In the genomic region with DNA sequence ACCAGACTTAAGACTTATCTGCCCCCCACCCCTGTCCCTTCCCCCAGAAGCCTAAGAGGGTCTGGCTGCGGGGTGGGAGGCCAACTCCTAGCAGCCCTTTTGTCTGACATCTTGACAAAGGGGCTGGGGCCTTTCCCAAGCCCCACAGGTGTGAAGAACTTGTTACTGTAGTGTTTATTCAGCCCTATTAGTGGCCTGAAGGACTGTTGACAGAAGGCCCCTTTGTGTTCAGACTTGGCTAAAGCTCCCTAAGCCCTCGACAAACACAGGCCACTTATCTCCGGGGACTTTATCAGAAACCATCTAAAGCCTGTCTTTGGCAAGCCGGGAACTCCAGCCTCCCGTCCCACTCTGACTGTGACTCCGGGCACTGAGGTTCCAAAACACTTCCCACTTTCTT, we compare ENCODE assay signal across 13 cellular contexts.
A peak's percentile ranks its signal among the peaks of the same experiment; 100 is the strongest.
DNase-seq lines count a peak whose midpoint lies in the region; ATAC-seq and TF ChIP-seq lines count a peak whose summit lies in the region.
"Had no signal": no experiment of that assay in that cellular context is flagged by ENCODE, and none has a peak within 500 bp of the region (broad histone marks: within the 10 kb centered on the region; RNA-seq: fewer than 3 reads in every experiment).

No MANE protein-coding gene starts in this region.

- no peaks in the 10 kb centered on the region for H3K27me3 ChIP-seq in esophagus (ENCODE audit: control insufficient read depth in 1 of 2, insufficient read depth in 2 of 2, low read length in 2 of 2)

- peaks cover 8% of the 10 kb centered on the region for H3K36me3 Mint-ChIP-seq in glutamatergic neuron (ENCODE audit: unreplicated experiment)

- no peak overlapping the region for H3K4me3 ChIP-seq in esophagus (ENCODE audit: low read depth in 1 of 2, low read length in 2 of 2)

- no peak overlapping the region for H3K4me3 Mint-ChIP-seq in glutamatergic neuron (ENCODE audit: unreplicated experiment)

- WGBS in esophagus, 2 donors, result 66 to 70% methylated on average over 6 of the region's 6 CpGs

- DNase-seq in ELF-1 (ENCODE audit: low read depth, low spot score), result peak; percentile 79
- DNase-seq in NCI-H2196 treated with DMSO at 0.1 percent for 48 hours (lab: John Stamatoyannopoulos, UW; ENCODE audit: unreplicated experiment), result peak; percentile 6
- DNase-seq in sciatic nerve (ENCODE audit: low spot score), result no peak
- no peak for DNase-seq in glutamatergic neuron
- DNase-seq: activated CD4-positive, alpha-beta T cell treated with anti-CD3 and anti-CD28 coated beads, Interleukin-2, amount 50 U/mL, for 4 hours; cortex of kidney; left ventricle myocardium superior; MM.1S; NCI-H526 treated with DMSO at 0.1 percent for 48 hours had no signal

- no peaks in the 10 kb centered on the region for H3K36me3 ChIP-seq in esophagus (ENCODE audit: control insufficient read depth in 2 of 2, insufficient read depth in 2 of 2, low read length in 1 of 2)

- H3K4me1 ChIP-seq in esophagus (ENCODE audit: control insufficient read depth in 2 of 2, insufficient read depth in 2 of 2, low read length in 1 of 2), result peaks cover 2 to 7% of the 10 kb centered on the region in 2 donors

- peaks cover 2% of the 10 kb centered on the region for H3K27me3 Mint-ChIP-seq in glutamatergic neuron (ENCODE audit: unreplicated experiment)

- H3K4me1 Mint-ChIP-seq in glutamatergic neuron (ENCODE audit: low read depth, unreplicated experiment), result peaks cover 9% of the 10 kb centered on the region

- peaks cover 3% of the 10 kb centered on the region for H3K9me3 Mint-ChIP-seq in glutamatergic neuron (ENCODE audit: unreplicated experiment)

- H3K27ac Mint-ChIP-seq in glutamatergic neuron (ENCODE audit: unreplicated experiment), result no peak overlapping the region

- no peaks in the 10 kb centered on the region for H3K9me3 ChIP-seq in esophagus (ENCODE audit: control insufficient read depth in 2 of 2, insufficient read depth in 1 of 2, low read depth in 1 of 2, low read length in 1 of 2)

- peak overlapping the region; percentile 56 to 76 for H3K27ac ChIP-seq in esophagus (ENCODE audit: low read depth in 2 of 2, low read length in 1 of 2)

- intact Hi-C loops in sciatic nerve (cut with DNase I), result no loop called here

- TF ChIP-seq CTCF in glutamatergic neuron (IDR thresholded peaks at IDR 0.05; ENCODE audit: partially characterized antibody, unreplicated experiment), result no peak

- ATAC-seq in sciatic nerve, result peak; percentile 74
- ATAC-seq in HG02884 (IDR thresholded peaks at IDR 0.05; ENCODE audit: unreplicated experiment), result no peak
- ATAC-seq in HG03469 (IDR thresholded peaks at IDR 0.05; ENCODE audit: unreplicated experiment), result no peak
- ATAC-seq in HG02623 (IDR thresholded peaks at IDR 0.05; ENCODE audit: unreplicated experiment), result no peak
- ATAC-seq: left ventricle myocardium superior had no signal

Comparison
In these comparisons a context has a peak if more than half of its experiments do, and no peak if none do; other contexts are left out.
1. DNase-seq: peak in ELF-1 (single experiment) and NCI-H2196 treated with DMSO at 0.1 percent for 48 hours (single experiment); none in sciatic nerve (single experiment) and glutamatergic neuron (single experiment).